32 cellular contexts compared by ENCODE assay signal in genomic region chr10:30606313-30606712, GRCh38. TPM values are rescaled to one million over a fixed set of nuclear protein-coding genes. Genes with fewer than 3 reads are reported as not detected.
DNase-seq lines count a peak whose midpoint lies in the region; ATAC-seq and TF ChIP-seq lines count a peak whose summit lies in the region.
"Had no signal": no experiment of that assay in that cellular context is flagged by ENCODE, and none has a peak within 500 bp of the region (broad histone marks: within the 10 kb centered on the region; RNA-seq: fewer than 3 reads in every experiment).

No MANE protein-coding gene starts in this region.

- no peaks in the 10 kb centered on the region for H3K79me2 ChIP-seq in mesendoderm (ENCODE audit: control insufficient read depth, insufficient read depth, low read length)

- H2BK5ac ChIP-seq in mesendoderm (ENCODE audit: low read length) = no peak overlapping the region

- H4K5ac ChIP-seq in mesendoderm (ENCODE audit: low read length) = no peak overlapping the region

- H3K4me2 ChIP-seq in mesendoderm (ENCODE audit: low read length) = no peak overlapping the region

- no peaks in the 10 kb centered on the region for H3K79me1 ChIP-seq in mesendoderm (ENCODE audit: low read length)

- H3K23ac ChIP-seq in mesendoderm (ENCODE audit: low read length) = no peak overlapping the region

- H3K56ac ChIP-seq in mesendoderm (ENCODE audit: low read length) = no peak overlapping the region

- DNase-seq in COLO668 (lab: John Stamatoyannopoulos, UW; ENCODE audit: unreplicated experiment) (peak; percentile 6), HT-29 (ENCODE audit: low spot score) (peak; percentile 19), mesendoderm (no peak), amniotic stem cell (lab: John Stamatoyannopoulos, UW) (no peak), SHP77 treated with DMSO at 0.1 percent for 48 hours (lab: John Stamatoyannopoulos, UW) (no peak), GM19240 (ENCODE audit: insufficient read length, low spot score) (no peak)
- DNase-seq: activated CD4-positive, alpha-beta T cell treated with anti-CD3 and anti-CD28 coated beads for 4 hours; activated naive CD4-positive, alpha-beta T cell; activated T-cell treated with anti-CD3 and anti-CD28 coated beads, Interleukin-2, amount 50 U/mL, for 4 hours; BE2C; CD8-positive, alpha-beta memory T cell; esophagus squamous epithelium; foreskin melanocyte; heart right ventricle; IMR-90; kidney; NCI-H524; small intestine; stimulated activated naive B cell treated with anti-CD40 and anti-IgM and Interleukin-4, amounts not matched to agents 10 μg/mL and 1 μg/mL and 100 μg/mL, for 72 hours; substantia nigra; T-helper 9 cell; trophoblast cell; WERI-Rb-1 had no signal

- H3K18ac ChIP-seq in mesendoderm (ENCODE audit: low read length) = peak overlapping the region; percentile 12

- H2AK5ac ChIP-seq in mesendoderm (ENCODE audit: low read length) = no peak overlapping the region

- H3K9ac ChIP-seq in mesendoderm (ENCODE audit: low read length) = no peak overlapping the region

- H3K27me3 ChIP-seq in mesendoderm (ENCODE audit: insufficient read depth, low read length, poor library complexity) = no peaks in the 10 kb centered on the region
- H3K27me3 ChIP-seq: BE2C, esophagus squamous epithelium, heart right ventricle had no signal

- WGBS in mesendoderm (ENCODE audit: extremely low coverage, insufficient coverage, low lambda C conversion rate) = no CpG with 5 or more reads among the region's 5 CpGs

- H3K4ac ChIP-seq in mesendoderm (ENCODE audit: low read depth, low read length) = no peak overlapping the region

- no peak overlapping the region for H3K4me3 ChIP-seq in mesendoderm (ENCODE audit: low read length)
- H3K4me3 ChIP-seq: esophagus squamous epithelium, heart right ventricle, lung had no signal

- no peaks in the 10 kb centered on the region for H3K4me1 ChIP-seq in mesendoderm (ENCODE audit: control insufficient read depth, low read depth, low read length)
- H3K4me1 ChIP-seq: BE2C, esophagus squamous epithelium had no signal

- ATAC-seq in SK-N-SH treated with all-trans-retinoic acid at 6 μM for 48 hours = peak; percentile 29; the same call in 2 of the 3 replicates
- no peak for ATAC-seq in GM21423 (IDR thresholded peaks at IDR 0.05; ENCODE audit: unreplicated experiment)
- ATAC-seq: activated T-cell treated with anti-CD3 and anti-CD28 coated beads, Interleukin-2, amount 50 U/mL, for 4 hours; HCT116; stimulated activated naive B cell treated with anti-CD40 and anti-IgM and Interleukin-4, amounts not matched to agents 10 μg/mL and 1 μg/mL and 100 μg/mL, for 72 hours had no signal

- H4K8ac ChIP-seq in mesendoderm (ENCODE audit: low read depth, low read length) = no peak overlapping the region

- H2BK15ac ChIP-seq in mesendoderm (replicated peaks; ENCODE audit: low read depth) = no peak overlapping the region

- no peak overlapping the region for H2BK120ac ChIP-seq in mesendoderm (ENCODE audit: low read depth, low read length)

- no peak overlapping the region for H3K27ac ChIP-seq in mesendoderm (ENCODE audit: low read depth, low read length)
- H3K27ac ChIP-seq: esophagus squamous epithelium, heart right ventricle, WERI-Rb-1 had no signal

- H3K36me3 ChIP-seq in mesendoderm (ENCODE audit: control insufficient read depth, insufficient read depth, low read length) = no peaks in the 10 kb centered on the region
- H3K36me3 ChIP-seq: BE2C, esophagus squamous epithelium, heart right ventricle, WERI-Rb-1 had no signal

TF ChIP-seq in SK-N-SH treated with all-trans-retinoic acid at 6 μM for 48 hours, 23 proteins besides CTCF, POLR2A, EP300 and RAD21:
- TF ChIP-seq CREB5 (CRISPR knock-in tag; IDR thresholded peaks at IDR 0.05; ENCODE audit: low read depth) (no peak), OSR1 (CRISPR knock-in tag; IDR thresholded peaks at IDR 0.05) (no peak), TSHZ2 (CRISPR knock-in tag; IDR thresholded peaks at IDR 0.05) (no peak), POU6F1 (CRISPR knock-in tag; IDR thresholded peaks at IDR 0.05; ENCODE audit: borderline replicate concordance, low read depth) (no peak), SNAI2 (CRISPR knock-in tag; IDR thresholded peaks at IDR 0.05) (no peak), TCF4 (CRISPR knock-in tag; IDR thresholded peaks at IDR 0.05; ENCODE audit: borderline replicate concordance) (no peak), TOX (CRISPR knock-in tag; IDR thresholded peaks at IDR 0.05; ENCODE audit: borderline replicate concordance) (no peak), PPARA (CRISPR knock-in tag; IDR thresholded peaks at IDR 0.05; ENCODE audit: borderline replicate concordance) (no peak), ESRRG (CRISPR knock-in tag; IDR thresholded peaks at IDR 0.05) (no peak)
TF ChIP-seq in SK-N-SH treated with all-trans-retinoic acid at 6 μM for 48 hours: peak in this region for 0.

RNA-seq across cellular contexts. Expression of gene LYZL2, which starts 23.2 kb away (rescaled TPM):
- total RNA-seq in HT-29 (2014; rRNA removed; shearing (Covaris generic)) = not detected in 2 replicates
- polyA plus RNA-seq in mesendoderm (2013, experiment 1 of 2) = not detected
- not detected for polyA plus RNA-seq in mesendoderm (2013, experiment 2 of 2)
- total RNA-seq: activated CD8-positive, alpha-beta memory T cell treated with anti-CD3 and anti-CD28 coated beads for 36 hours; activated T-cell treated with anti-CD3 and anti-CD28 coated beads, Interleukin-2, amount 50 U/mL, for 4 hours; CD8-positive, alpha-beta memory T cell; esophagus squamous epithelium; heart right ventricle; IMR-90; kidney; lung; mucosa of gallbladder; osteoblast; renal cortical epithelial cell had no signal
- polyA plus RNA-seq: adipose tissue; CD8-positive, alpha-beta memory T cell; heart right ventricle; IMR-90; lung; small intestine had no signal

Comparison
In these comparisons a context has a peak if more than half of its experiments do, and no peak if none do; other contexts are left out.
1. DNase-seq: peak in COLO668 (single experiment) and HT-29 (single experiment); none in mesendoderm (single experiment), amniotic stem cell (single experiment), SHP77 treated with DMSO at 0.1 percent for 48 hours (single experiment) and GM19240 (single experiment).